Comparison of ENCODE assay signal across 15 cellular contexts in genomic region chr4:140367738-140368137, GRCh38. TPM values are rescaled to one million over a fixed set of nuclear protein-coding genes. Genes with fewer than 3 reads are reported as not detected.
A peak's percentile ranks its signal among the peaks of the same experiment; 100 is the strongest.
DNase-seq lines count a peak whose midpoint lies in the region; TF ChIP-seq lines count a peak whose summit lies in the region.
"Had no signal": no experiment of that assay in that cellular context is flagged by ENCODE, and none has a peak within 500 bp of the region (broad histone marks: within the 10 kb centered on the region; RNA-seq: fewer than 3 reads in every experiment).

No MANE protein-coding gene starts in this region.

- 0 to 3% methylated on average over 2 of the region's 2 CpGs for WGBS in GM23248 (ENCODE audit: low coverage in 1 of 2, low lambda C conversion rate in 2 of 2, missing lambda C conversion rate in 2 of 2), 2 experiments
- WGBS in thyroid gland, 2 donors = 78 to 82% methylated on average over 2 of the region's 2 CpGs
- 74% methylated on average over 2 of the region's 2 CpGs for WGBS in prostate gland

- in situ Hi-C loops in GM23248 (cut with MboI) = loop anchor here (10.0 to 25.0 kb wide), 3 partner anchors 245 to 770 kb away; partner anchors contain the start of gene RNF150

- no peak overlapping the region for H3K9ac ChIP-seq in GM23248

- intact Hi-C loops in thyroid gland (cut with DNase I) = loop anchor here (10.0 kb wide), 1 partner anchor 487 kb away; no protein-coding TSS in a partner anchor
- intact Hi-C loops in prostate gland (cut with DNase I) = no loop called here

- H3K27me3 ChIP-seq in GM23248 (replicated peaks; ENCODE audit: insufficient read depth) = no peaks in the 10 kb centered on the region
- no peaks in the 10 kb centered on the region for H3K27me3 ChIP-seq in thyroid gland
- H3K27me3 ChIP-seq in prostate gland (replicated peaks; ENCODE audit: insufficient read depth) = no peaks in the 10 kb centered on the region
- H3K27me3 ChIP-seq: right lobe of liver had no signal

- H3K4me3 ChIP-seq in GM23248 (0 out of 2 replicates have a peak overlapping the region, but pooled peaks have one; percentile 14), thyroid gland (replicated peaks in 1 of 3) (no peak overlapping the region), prostate gland (no peak overlapping the region)
- H3K4me3 ChIP-seq: right lobe of liver, thoracic aorta had no signal

- H3K4me2 ChIP-seq in GM23248 (ENCODE audit: unreplicated experiment) = peak overlapping the region; percentile 59

- H3K9me2 ChIP-seq in GM23248 (ENCODE audit: insufficient read depth) = no peaks in the 10 kb centered on the region

- TF ChIP-seq POLR2A in thyroid gland (IDR thresholded peaks at IDR 0.05) = no peak
- TF ChIP-seq POLR2A in prostate gland (IDR thresholded peaks at IDR 0.05) = no peak

- DNase-seq in GM23248 = peak; percentile 74
- peak; percentile 32 for DNase-seq in RPMI7951 (ENCODE audit: low read depth)
- DNase-seq in epithelial cell of prostate (ENCODE audit: low read depth, low spot score) = peak; percentile 12
- DNase-seq in thyroid gland = peak; percentile 8 to 24
- no peak for DNase-seq in prostate gland (ENCODE audit: low spot score)
- no peak for DNase-seq in activated naive CD4-positive, alpha-beta T cell treated with Interleukin-2 at 50 U/mL for 16 hours
- DNase-seq in iPS-NIHi11 (ENCODE audit: low spot score) = no peak
- DNase-seq: activated CD4-positive, alpha-beta T cell treated with anti-CD3 and anti-CD28 coated beads for 48 hours; activated T-cell treated with anti-CD3 and anti-CD28 coated beads for 4 hours; CD8-positive, alpha-beta memory T cell; effector memory CD8-positive, alpha-beta T cell; immature natural killer cell; right lobe of liver had no signal

- no peaks in the 10 kb centered on the region for H3K36me3 ChIP-seq in GM23248 (ENCODE audit: low read depth)
- no peaks in the 10 kb centered on the region for H3K36me3 ChIP-seq in thyroid gland
- no peaks in the 10 kb centered on the region for H3K36me3 ChIP-seq in prostate gland
- H3K36me3 ChIP-seq: right lobe of liver, thoracic aorta had no signal

- H2AFZ ChIP-seq in GM23248 = peak overlapping the region; percentile 46

- H3F3A ChIP-seq in GM23248 (ENCODE audit: insufficient read depth) = peaks cover 17% of the 10 kb centered on the region

- TF ChIP-seq CTCF in thyroid gland (IDR thresholded peaks at IDR 0.05) (no peak), prostate gland (IDR thresholded peaks at IDR 0.05) (no peak)

- H3K27ac ChIP-seq in GM23248 (peak overlapping the region; percentile 41), epithelial cell of prostate (peak overlapping the region; percentile 71), thyroid gland (no peak overlapping the region), prostate gland (no peak overlapping the region)
- H3K27ac ChIP-seq: right lobe of liver, thoracic aorta had no signal

- no peaks in the 10 kb centered on the region for H3K79me2 ChIP-seq in GM23248 (ENCODE audit: insufficient read depth)

- H3K9me3 ChIP-seq in GM23248 (ENCODE audit: low read depth) (no peaks in the 10 kb centered on the region), thyroid gland (no peaks in the 10 kb centered on the region), prostate gland (no peaks in the 10 kb centered on the region)
- H3K9me3 ChIP-seq: right lobe of liver, thoracic aorta had no signal

- peaks cover 12% of the 10 kb centered on the region; the same call in 1 of the 2 replicates for H3K4me1 ChIP-seq in GM23248 (ENCODE audit: insufficient read depth)
- H3K4me1 ChIP-seq in thyroid gland = no peaks in the 10 kb centered on the region
- no peaks in the 10 kb centered on the region for H3K4me1 ChIP-seq in prostate gland (replicated peaks)

- no peaks in the 10 kb centered on the region for H4K20me1 ChIP-seq in GM23248 (ENCODE audit: insufficient read depth)

RNA-seq across cellular contexts. Expression of gene SCOC, which starts 5.7 kb away (rescaled TPM):
- 92.4 and 104 TPM in 2 replicates for total RNA-seq in GM23248 (2014; rRNA removed; shearing (Covaris generic))
- 120 and 124 TPM in 2 replicates for polyA plus RNA-seq in GM23248 (2016; fragmentation: Nextera tagmentation; extraction: Ambion mirVana)
- total RNA-seq in RPMI7951 (2014; rRNA removed; shearing (Covaris generic)) = 57.7 and 80.4 TPM in 2 replicates
- total RNA-seq in thyroid gland (10 to 100 TPM; 62.0 to 71.4 (median 66.0) TPM), prostate gland (10 to 100 TPM; 28.2 to 58.8 TPM)

RNA-seq across cellular contexts. Expression of gene CLGN, which starts 59.7 kb away (rescaled TPM):
- 0.63 and 5.1 TPM in 2 replicates for total RNA-seq in GM23248 (2014; rRNA removed; shearing (Covaris generic))
- polyA plus RNA-seq in GM23248 (2016; fragmentation: Nextera tagmentation; extraction: Ambion mirVana) = 2.5 and 2.7 TPM in 2 replicates
- 1.3 TPM in 1 of 2 replicates, not detected in the other for total RNA-seq in RPMI7951 (2014; rRNA removed; shearing (Covaris generic))
- total RNA-seq in thyroid gland = under 1 TPM in 3 of 4 donors, not detected in 1; 0.11 to 0.39 (median 0.13) TPM
- 10 to 100 TPM; 20.7 to 42.1 TPM for total RNA-seq in prostate gland
- total RNA-seq: CD8-positive, alpha-beta memory T cell; mesenteric fat pad had no signal
- polyA plus RNA-seq: CD8-positive, alpha-beta memory T cell; immature natural killer cell had no signal

Comparison
In these comparisons a context has a peak if more than half of its experiments do, and no peak if none do; other contexts are left out.
1. DNase-seq: peak in GM23248 (single experiment), RPMI7951 (single experiment), epithelial cell of prostate (single experiment) and thyroid gland (2 of 2); none in prostate gland (single experiment), activated naive CD4-positive, alpha-beta T cell treated with Interleukin-2 at 50 U/mL for 16 hours (single experiment) and iPS-NIHi11 (single experiment).
2. H3K27ac ChIP-seq: peak in GM23248 (single experiment) and epithelial cell of prostate (single experiment); none in thyroid gland (0 of 3) and prostate gland (0 of 2).